25 cellular contexts compared by ENCODE assay signal in genomic region chr1:54241430-54241829, GRCh38.
"Had no signal": no experiment of that assay in that cellular context is flagged by ENCODE, and none has a peak within 500 bp of the region (broad histone marks: within the 10 kb centered on the region; RNA-seq: fewer than 3 reads in every experiment).

No MANE protein-coding gene starts in this region.

- H3K4me3 ChIP-seq: breast epithelium, hepatocyte, ovary, right lobe of liver, skin epidermis, upper lobe of left lung had no signal

- H3K4me1 ChIP-seq: breast epithelium, right lobe of liver, upper lobe of left lung had no signal

- H3K9me3 ChIP-seq: breast epithelium, ovary, right lobe of liver, upper lobe of left lung had no signal

- ATAC-seq: activated naive CD8-positive, alpha-beta T cell treated with anti-CD3 and anti-CD28 coated beads, Interleukin-2, amount 50 U/mL, for 24 hours; left cardiac atrium; right lobe of liver; stimulated activated memory B cell treated with anti-CD40 and anti-IgM and Interleukin-4, amounts not matched to agents 10 μg/mL and 1 μg/mL and 100 μg/mL, for 72 hours; stimulated activated naive CD8-positive, alpha-beta T cell treated with anti-CD3 and anti-CD28 coated beads, Interleukin-15, amount 100 ng/mL, for 72 hours had no signal

- H3K27ac ChIP-seq: breast epithelium, hepatocyte, ovary, right lobe of liver, upper lobe of left lung had no signal

- H3K36me3 ChIP-seq: ovary had no signal

- H3K27me3 ChIP-seq: breast epithelium, hepatocyte, ovary, right lobe of liver, upper lobe of left lung had no signal

- DNase-seq: activated CD4-positive, alpha-beta T cell treated with anti-CD3 and anti-CD28 coated beads for 1 hour; activated CD4-positive, alpha-beta T cell treated with anti-CD3 and anti-CD28 coated beads, Interleukin-2, amount 50 U/mL, for 1 hour; activated CD8-positive, alpha-beta memory T cell treated with anti-CD3 and anti-CD28 coated beads for 24 hours; activated gamma-delta T cell; activated naive CD8-positive, alpha-beta T cell treated with anti-CD3 and anti-CD28 coated beads, Interleukin-2, amount 50 U/mL, for 24 hours; amygdala; central memory CD4-positive, alpha-beta T cell; islet precursor cell; left cardiac atrium; mammary epithelial cell; ovary; right lobe of liver; stimulated activated CD4-positive, alpha-beta T cell treated with anti-CD3 and anti-CD28 coated beads, Interleukin-4, amount 100 ng/mL, for 24 hours; stimulated activated naive CD8-positive, alpha-beta T cell treated with anti-CD3 and anti-CD28 coated beads, Interleukin-15, amount 100 ng/mL, for 72 hours; substantia nigra; SW 1271; T-helper 9 cell; upper lobe of left lung had no signal

- H3K4me2 ChIP-seq: hepatocyte had no signal

- FAIRE-seq: endometrium, frontal cortex, TTC549 had no signal
